Comparison of ENCODE assay signal across 8 cellular contexts in genomic region chr19:34482380-34483250, GRCh38. TPM values are rescaled to one million over a fixed set of nuclear protein-coding genes. Genes with fewer than 3 reads are reported as not detected.
A peak's percentile ranks its signal among the peaks of the same experiment; 100 is the strongest.
DNase-seq lines count a peak whose midpoint lies in the region; ATAC-seq and TF ChIP-seq lines count a peak whose summit lies in the region.

No MANE protein-coding gene starts in this region.

- peak overlapping the region in 1 of 2 experiments; percentile 98 for H3K14ac ChIP-seq in mesenchymal stem cell (ENCODE audit: low read length in 2 of 2)

- H3K36me3 Mint-ChIP-seq in activated naive CD4-positive, alpha-beta T cell treated with anti-CD3 and anti-CD28 coated beads, Interleukin-2, amount 10 ng/mL, durations not matched to agents 7 days and 5 days: no peaks in the 10 kb centered on the region
- no peaks in the 10 kb centered on the region for H3K36me3 Mint-ChIP-seq in dendritic cell treated with granulocyte-macrophage colony-stimulating factor and Interleukin-4, amounts not matched to agents 40 ng/mL and 50 ng/mL, for 4 days (ENCODE audit: low read depth)

- DNase-seq in activated naive CD4-positive, alpha-beta T cell treated with anti-CD3 and anti-CD28 coated beads, Interleukin-2, amount 10 ng/mL, durations not matched to agents 7 days and 5 days: no peak
- no peak for DNase-seq in activated naive CD4-positive, alpha-beta T cell treated with Interleukin-2 at 50 U/mL for 16 hours
- DNase-seq in mesenchymal stem cell (peak; percentile 54), vagina (ENCODE audit: extremely low spot score in 2 of 2) (no peak), NCI-H82 (lab: John Stamatoyannopoulos, UW) (no peak), NCI-H187 treated with DMSO at 0.1 percent for 48 hours (lab: John Stamatoyannopoulos, UW) (no peak)

- H2AFZ ChIP-seq in mesenchymal stem cell (ENCODE audit: low read depth, low read length): no peak overlapping the region

- intact Hi-C loops in dendritic cell treated with granulocyte-macrophage colony-stimulating factor and Interleukin-4, amounts not matched to agents 40 ng/mL and 50 ng/mL, for 4 days (cut with micrococcal nuclease): no loop called here
- intact Hi-C loops in vagina (cut with DNase I): no loop called here

- H3K9me3 Mint-ChIP-seq in activated naive CD4-positive, alpha-beta T cell treated with anti-CD3 and anti-CD28 coated beads, Interleukin-2, amount 10 ng/mL, durations not matched to agents 7 days and 5 days: no peaks in the 10 kb centered on the region
- no peaks in the 10 kb centered on the region for H3K9me3 Mint-ChIP-seq in dendritic cell treated with granulocyte-macrophage colony-stimulating factor and Interleukin-4, amounts not matched to agents 40 ng/mL and 50 ng/mL, for 4 days

- H3K4me1 ChIP-seq in mesenchymal stem cell (ENCODE audit: control insufficient read depth, insufficient read depth, low read depth, low read length) (peaks cover 32% of the 10 kb centered on the region), vagina (peaks cover 35% of the 10 kb centered on the region)

- H3K4me2 ChIP-seq in mesenchymal stem cell (ENCODE audit: low read length, poor library complexity, severe bottlenecking): peak overlapping the region; percentile 78

- H3K36me3 ChIP-seq in mesenchymal stem cell (ENCODE audit: control insufficient read depth in 1 of 2, insufficient read depth in 2 of 2, low read depth in 1 of 2, low read length in 2 of 2) (peaks cover 0 to 22% of the 10 kb centered on the region in 2 experiments), vagina (no peaks in the 10 kb centered on the region)

- TF ChIP-seq POLR2A in vagina (IDR thresholded peaks at IDR 0.05): no peak

- H3K18ac ChIP-seq in mesenchymal stem cell (ENCODE audit: low read depth in 1 of 2, low read length in 2 of 2): peak overlapping the region; percentile 88 to 91

- CTCF ChIA-PET in activated naive CD4-positive, alpha-beta T cell treated with anti-CD3 and anti-CD28 coated beads, Interleukin-2, amount 10 ng/mL, durations not matched to agents 7 days and 5 days (lab: Charles Lee): interaction anchor here (1.3 kb wide), 1 partner anchor 8 kb away, joined by 4 read pairs; no protein-coding TSS in a partner anchor

- peak overlapping the region; percentile 73 for H4K91ac ChIP-seq in mesenchymal stem cell (ENCODE audit: low read length)

- no peaks in the 10 kb centered on the region for H3K9me3 ChIP-seq in mesenchymal stem cell (ENCODE audit: control insufficient read depth, low read length)
- no peaks in the 10 kb centered on the region for H3K9me3 ChIP-seq in vagina

- peaks cover 85% of the 10 kb centered on the region for H3K27me3 Mint-ChIP-seq in activated naive CD4-positive, alpha-beta T cell treated with anti-CD3 and anti-CD28 coated beads, Interleukin-2, amount 10 ng/mL, durations not matched to agents 7 days and 5 days
- peaks cover 72% of the 10 kb centered on the region for H3K27me3 Mint-ChIP-seq in dendritic cell treated with granulocyte-macrophage colony-stimulating factor and Interleukin-4, amounts not matched to agents 40 ng/mL and 50 ng/mL, for 4 days

- peak overlapping the region in 1 of 2 experiments; percentile 18 for H2BK12ac ChIP-seq in mesenchymal stem cell (ENCODE audit: low read length in 2 of 2)

- no peak for TF ChIP-seq CTCF in vagina (IDR thresholded peaks at IDR 0.05)

- peak overlapping the region; percentile 68 for H2BK15ac ChIP-seq in mesenchymal stem cell (ENCODE audit: low read depth, poor library complexity, severe bottlenecking)

- H3K9ac ChIP-seq in mesenchymal stem cell (ENCODE audit: low read length): peak overlapping the region; percentile 77

- H3K27ac ChIP-seq in mesenchymal stem cell (ENCODE audit: low read length, poor library complexity, severe bottlenecking) (no peak overlapping the region), vagina (peak overlapping the region; percentile 61)

- H3K27ac Mint-ChIP-seq in activated naive CD4-positive, alpha-beta T cell treated with anti-CD3 and anti-CD28 coated beads, Interleukin-2, amount 10 ng/mL, durations not matched to agents 7 days and 5 days: no peak overlapping the region
- no peak overlapping the region for H3K27ac Mint-ChIP-seq in dendritic cell treated with granulocyte-macrophage colony-stimulating factor and Interleukin-4, amounts not matched to agents 40 ng/mL and 50 ng/mL, for 4 days

- H2BK120ac ChIP-seq in mesenchymal stem cell (ENCODE audit: low read depth, low read length): peak overlapping the region; percentile 84

- H3K27me3 ChIP-seq in mesenchymal stem cell (ENCODE audit: control insufficient read depth in 1 of 2, insufficient read depth in 1 of 2, low read length in 2 of 2) (no peaks in the 10 kb centered on the region), vagina (no peaks in the 10 kb centered on the region)

- no peak overlapping the region for H2BK5ac ChIP-seq in mesenchymal stem cell (ENCODE audit: low read depth, low read length, poor library complexity, severe bottlenecking)

- peak overlapping the region in 1 of 2 experiments; percentile 47 for H3K4ac ChIP-seq in mesenchymal stem cell (ENCODE audit: low read depth in 1 of 2, low read length in 2 of 2)

- peaks cover 28% of the 10 kb centered on the region for H3K79me1 ChIP-seq in mesenchymal stem cell (replicated peaks; ENCODE audit: low read length, poor library complexity, severe bottlenecking)

- WGBS in mesenchymal stem cell: 3% methylated on average over 70 of the region's 72 CpGs

- peaks cover 7% of the 10 kb centered on the region for H3K4me1 Mint-ChIP-seq in activated naive CD4-positive, alpha-beta T cell treated with anti-CD3 and anti-CD28 coated beads, Interleukin-2, amount 10 ng/mL, durations not matched to agents 7 days and 5 days
- no peaks in the 10 kb centered on the region for H3K4me1 Mint-ChIP-seq in dendritic cell treated with granulocyte-macrophage colony-stimulating factor and Interleukin-4, amounts not matched to agents 40 ng/mL and 50 ng/mL, for 4 days (ENCODE audit: low read depth)

- H4K8ac ChIP-seq in mesenchymal stem cell (ENCODE audit: low read length): no peak overlapping the region

- peak overlapping the region in 1 of 2 experiments; percentile 23 for H3K23ac ChIP-seq in mesenchymal stem cell (ENCODE audit: low read length in 2 of 2)

- peak overlapping the region; percentile 87 to 88 for H3K4me3 ChIP-seq in mesenchymal stem cell (ENCODE audit: insufficient read depth in 1 of 2, low read depth in 1 of 2, low read length in 2 of 2)
- H3K4me3 ChIP-seq in vagina: peak overlapping the region; percentile 63 to 87

- H3K4me3 Mint-ChIP-seq in activated naive CD4-positive, alpha-beta T cell treated with anti-CD3 and anti-CD28 coated beads, Interleukin-2, amount 10 ng/mL, durations not matched to agents 7 days and 5 days: peak overlapping the region; percentile 31
- peak overlapping the region; percentile 44 for H3K4me3 Mint-ChIP-seq in dendritic cell treated with granulocyte-macrophage colony-stimulating factor and Interleukin-4, amounts not matched to agents 40 ng/mL and 50 ng/mL, for 4 days

- ATAC-seq in HG02642 (IDR thresholded peaks at IDR 0.05; ENCODE audit: poor library complexity, unreplicated experiment): no peak

- no peak overlapping the region for H2AK5ac ChIP-seq in mesenchymal stem cell (ENCODE audit: low read length, severe bottlenecking)

RNA-seq across cellular contexts. Expression of gene WTIP, which starts 1.1 kb away (rescaled TPM):
- 6.3 TPM for polyA plus RNA-seq in mesenchymal stem cell (2013, experiment 1 of 2)
- polyA plus RNA-seq in mesenchymal stem cell (2013, experiment 2 of 2): 5.7 TPM
- total RNA-seq in vagina: 7.6 TPM

RNA-seq across cellular contexts. Expression of gene UBA2, which starts 54.4 kb away (rescaled TPM):
- polyA plus RNA-seq in mesenchymal stem cell (2013, experiment 1 of 2): 80.7 TPM
- polyA plus RNA-seq in mesenchymal stem cell (2013, experiment 2 of 2): 81.9 TPM
- 84.5 TPM for total RNA-seq in vagina
